1 cellular context compared by ENCODE assay signal in genomic region chr18:79950440-79951341, GRCh38.
TF ChIP-seq lines count a peak whose summit lies in the region.

No MANE protein-coding gene starts in this region.

TF ChIP-seq in K562, 482 proteins besides CTCF, POLR2A, EP300 and RAD21:
- TF ChIP-seq E2F6 (IDR thresholded peaks at IDR 0.05; ENCODE audit: borderline replicate concordance in 1 of 2, extremely low read depth in 1 of 2, insufficient read depth in 1 of 2, insufficient read length in 1 of 2, low read depth in 1 of 2, low read length in 1 of 2, poor library complexity in 1 of 2, severe bottlenecking in 1 of 2) (peak in 1 of 2 experiments; percentile 64), RBBP5 (IDR thresholded peaks at IDR 0.05; ENCODE audit: borderline replicate concordance, insufficient read depth, low read length, poor library complexity, severe bottlenecking) (peak; percentile 25), PHF8 (IDR thresholded peaks at IDR 0.05; ENCODE audit: borderline replicate concordance, low read length) (no peak)
